ENCODE assay signal across 27 cellular contexts in the genomic region with DNA sequence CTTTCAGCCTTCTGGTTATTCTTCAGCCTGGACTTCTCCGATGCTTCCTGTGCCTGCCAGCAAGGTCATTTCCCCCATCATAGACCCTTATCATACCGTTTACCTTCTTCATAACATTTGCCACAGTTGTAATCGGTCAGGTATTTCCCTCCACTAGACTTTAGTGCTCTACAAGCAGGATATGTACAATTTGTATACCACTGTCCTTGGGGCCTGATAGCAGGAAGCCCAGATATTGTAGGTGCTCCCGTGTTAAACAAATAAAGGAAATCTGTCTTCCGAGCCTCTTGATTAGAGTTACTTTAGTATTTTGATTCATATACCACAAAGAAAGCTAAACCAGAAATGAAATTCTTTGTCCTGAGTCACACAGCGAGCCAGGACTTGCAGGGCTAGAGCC. TPM values are rescaled to one million over a fixed set of nuclear protein-coding genes. Genes with fewer than 3 reads are reported as not detected.
DNase-seq lines count a peak whose midpoint lies in the region; ATAC-seq, FAIRE-seq and TF ChIP-seq lines count a peak whose summit lies in the region.
"Had no signal": no experiment of that assay in that cellular context is flagged by ENCODE, and none has a peak within 500 bp of the region (broad histone marks: within the 10 kb centered on the region; RNA-seq: fewer than 3 reads in every experiment).

No MANE protein-coding gene starts in this region.

- CTCF ChIA-PET in mammary epithelial cell (lab: Charles Lee; ENCODE audit: low non-redundant PET) (no interaction called here), MCF 10A (lab: Yijun Ruan, JAX) (interaction anchor here (1.1 to 1.4 kb wide), 2 partner anchors 16 to 19 kb away, joined by 3 to 4 read pairs; no protein-coding TSS in a partner anchor), endothelial cell of umbilical vein (lab: Charles Lee) (interaction anchor here (1.5 kb wide), 1 partner anchor 112 kb away, joined by 3 read pairs; no protein-coding TSS in a partner anchor)

- no peak overlapping the region for H3K4me3 ChIP-seq in mammary epithelial cell (replicated peaks in 1 of 3; ENCODE audit: insufficient read depth in 1 of 3, low read depth in 2 of 3, low read length in 3 of 3)
- H3K4me3 ChIP-seq in endothelial cell of umbilical vein (replicated peaks in 1 of 3; ENCODE audit: insufficient read depth in 1 of 3, low read depth in 1 of 3, low read length in 3 of 3), result no peak overlapping the region
- H3K4me3 ChIP-seq in pancreas, result no peak overlapping the region
- H3K4me3 ChIP-seq in tibial artery, result no peak overlapping the region

- H2AFZ ChIP-seq in mammary epithelial cell (ENCODE audit: low read depth, low read length) (no peak overlapping the region), endothelial cell of umbilical vein (ENCODE audit: low read depth, low read length) (no peak overlapping the region)

- no peak overlapping the region for H3K4me2 ChIP-seq in mammary epithelial cell (ENCODE audit: insufficient read depth, low read depth, low read length)
- no peak overlapping the region for H3K4me2 ChIP-seq in endothelial cell of umbilical vein (ENCODE audit: insufficient read depth, low read length)
- H3K4me2 ChIP-seq: KMS-11 had no signal

- no TSS peak for BruUV-seq in mammary epithelial cell (replicated peaks; lab: Mats Ljungman, UMichigan)
- BruUV-seq in MCF 10A (replicated peaks; lab: Mats Ljungman, UMichigan), result no TSS peak
- BruUV-seq in endothelial cell of umbilical vein (replicated peaks; lab: Mats Ljungman, UMichigan), result no TSS peak

- dilution Hi-C loops in mammary epithelial cell (cut with HindIII; ENCODE audit: low sequenced_read_pairs), result no loop called here
- dilution Hi-C loops in endothelial cell of umbilical vein (cut with MboI; ENCODE audit: extremely low pct_ligation_motif_present, low sequenced_read_pairs), result no loop called here

- no peaks in the 10 kb centered on the region for H3K79me2 ChIP-seq in mammary epithelial cell (ENCODE audit: insufficient read depth, low read length)
- H3K79me2 ChIP-seq in endothelial cell of umbilical vein (ENCODE audit: control insufficient read depth, insufficient read depth, low read length), result no peaks in the 10 kb centered on the region

- POLR2A ChIA-PET in MCF 10A (lab: Yijun Ruan, JAX) (no interaction called here), endothelial cell of umbilical vein (lab: Charles Lee) (no interaction called here)

- no peaks in the 10 kb centered on the region for H3K4me1 Mint-ChIP-seq in MCF 10A (ENCODE audit: insufficient read depth, unreplicated experiment)
- H3K4me1 Mint-ChIP-seq: CD8-positive, alpha-beta memory T cell; IgD-negative memory B cell had no signal

- in situ Hi-C loops in mammary epithelial cell (cut with MboI; ENCODE audit: low sequenced_read_pairs in 2 of 2), result no loop called here

- no peak for TF ChIP-seq POLR2A in endothelial cell of umbilical vein (IDR thresholded peaks at IDR 0.05; ENCODE audit: low read depth, low read length)

- H3K4me1 ChIP-seq in mammary epithelial cell (ENCODE audit: insufficient read depth, low read length) (peaks cover 7% of the 10 kb centered on the region), endothelial cell of umbilical vein (ENCODE audit: control insufficient read depth, extremely low read depth, insufficient read depth, low read length) (peaks cover 11% of the 10 kb centered on the region), pancreas (peaks cover 3 to 5% (median 5%) of the 10 kb centered on the region in 3 donors), tibial artery (no peaks in the 10 kb centered on the region)
- H3K4me1 ChIP-seq: BE2C had no signal

- DNase-seq in mammary epithelial cell (peak; percentile 29), MCF 10A (ENCODE audit: unreplicated experiment) (no peak), endothelial cell of umbilical vein (ENCODE audit: low read depth, low spot score) (peak; percentile 24), pancreas (no peak), posterior vena cava (ENCODE audit: low spot score) (no peak), tibial artery (no peak)
- DNase-seq: ACHN; BE2C; Calu3; CD8-positive, alpha-beta memory T cell; DMS79 treated with DMSO at 0.1 percent for 48 hours; GF-D8; H7; NCI-H1048; NCI-H1417; NCI-H1694; NCI-H2029 treated with DMSO at 0.1 percent for 48 hours; NCI-H446 treated with DMSO at 0.1 percent for 48 hours; NCI-H526; RPMI8226; SHP77 had no signal

- H3K27ac ChIP-seq in mammary epithelial cell (ENCODE audit: insufficient read depth, low read depth, low read length), result no peak overlapping the region
- H3K27ac ChIP-seq in endothelial cell of umbilical vein (ENCODE audit: insufficient read depth, low read depth, low read length), result no peak overlapping the region
- no peak overlapping the region for H3K27ac ChIP-seq in pancreas
- H3K27ac ChIP-seq in tibial artery, result no peak overlapping the region
- H3K27ac ChIP-seq: 22Rv1, KMS-11 had no signal

- no peak overlapping the region for H3K4me3 Mint-ChIP-seq in MCF 10A (ENCODE audit: unreplicated experiment)
- H3K4me3 Mint-ChIP-seq: CD14-positive monocyte, IgD-negative memory B cell had no signal

- H3K9me3 Mint-ChIP-seq in MCF 10A (ENCODE audit: unreplicated experiment), result no peaks in the 10 kb centered on the region
- H3K9me3 Mint-ChIP-seq: CD14-positive monocyte; CD8-positive, alpha-beta memory T cell; IgD-negative memory B cell had no signal

- peaks cover 6% of the 10 kb centered on the region for H3K36me3 Mint-ChIP-seq in MCF 10A (ENCODE audit: insufficient read depth, unreplicated experiment)
- H3K36me3 Mint-ChIP-seq: CD14-positive monocyte, IgD-negative memory B cell had no signal

- no peaks in the 10 kb centered on the region for H3K36me3 ChIP-seq in mammary epithelial cell (ENCODE audit: insufficient read depth, low read length)
- no peaks in the 10 kb centered on the region for H3K36me3 ChIP-seq in endothelial cell of umbilical vein (ENCODE audit: control insufficient read depth in 2 of 2, extremely low read depth in 1 of 2, insufficient read depth in 2 of 2, low read length in 2 of 2)
- H3K36me3 ChIP-seq in pancreas, result peaks cover 0 to 17% (median 0%) of the 10 kb centered on the region in 3 donors
- H3K36me3 ChIP-seq in tibial artery, result no peaks in the 10 kb centered on the region
- H3K36me3 ChIP-seq: BE2C had no signal

- ATAC-seq in pancreas, result peak in 3 of 4 donors; percentile 42 to 59 (median 47)
- no peak for ATAC-seq in GM21717 (IDR thresholded peaks at IDR 0.05; ENCODE audit: unreplicated experiment)

- no peak overlapping the region for H3K27ac Mint-ChIP-seq in MCF 10A (ENCODE audit: low read depth, unreplicated experiment)
- H3K27ac Mint-ChIP-seq: CD14-positive monocyte, IgD-negative memory B cell had no signal

- TF ChIP-seq CTCF in mammary epithelial cell (conservative IDR thresholded peaks at IDR 0.05 in 1 of 2, IDR thresholded peaks at IDR 0.05 in 1 of 2; ENCODE audit: extremely low read depth in 1 of 2, insufficient read depth in 1 of 2, low read depth in 1 of 2, low read length in 2 of 2), result no peak
- TF ChIP-seq CTCF in MCF 10A (IDR thresholded peaks at IDR 0.05; ENCODE audit: unreplicated experiment), result no peak
- no peak for TF ChIP-seq CTCF in endothelial cell of umbilical vein (IDR thresholded peaks at IDR 0.05; ENCODE audit: extremely low read depth in 1 of 2, insufficient read depth in 1 of 2, low read depth in 1 of 2, low read length in 2 of 2)
- TF ChIP-seq CTCF in pancreas (IDR thresholded peaks at IDR 0.05), result no peak
- TF ChIP-seq CTCF in tibial artery (IDR thresholded peaks at IDR 0.05), result no peak

- FAIRE-seq in endothelial cell of umbilical vein (lab: Jason Lieb, UNC) (peak; percentile 72), pancreas (lab: Jason Lieb, UNC) (no peak)
- FAIRE-seq: GM12892 had no signal

- H4K20me1 ChIP-seq in mammary epithelial cell (ENCODE audit: insufficient read depth, low read length) (no peaks in the 10 kb centered on the region), endothelial cell of umbilical vein (replicated peaks; ENCODE audit: control insufficient read depth, extremely low read depth, insufficient read depth, low read length) (no peaks in the 10 kb centered on the region)

- intact Hi-C loops in mammary epithelial cell (cut with micrococcal nuclease) (no loop called here), MCF 10A (cut with micrococcal nuclease) (no loop called here), endothelial cell of umbilical vein (cut with micrococcal nuclease) (no loop called here), pancreas (cut with DNase I) (no loop called here), posterior vena cava (cut with DNase I) (no loop called here), tibial artery (cut with DNase I; ENCODE audit: low total_unique reads) (no loop called here)

- 91% methylated on average over 6 of the region's 6 CpGs for WGBS in mammary epithelial cell (ENCODE audit: low coverage, missing lambda C conversion rate)
- WGBS in pancreas, 2 donors, result 34 to 39% methylated on average over 6 of the region's 6 CpGs

- H3K9ac ChIP-seq in mammary epithelial cell (ENCODE audit: insufficient read depth, low read length), result no peak overlapping the region
- H3K9ac ChIP-seq in endothelial cell of umbilical vein (replicated peaks; ENCODE audit: extremely low read depth, insufficient read depth, low read length), result no peak overlapping the region
- H3K9ac ChIP-seq: KMS-11 had no signal

- no peaks in the 10 kb centered on the region for H3K27me3 Mint-ChIP-seq in MCF 10A (ENCODE audit: insufficient read depth, unreplicated experiment)
- H3K27me3 Mint-ChIP-seq: CD8-positive, alpha-beta memory T cell had no signal

- H3K27me3 ChIP-seq in mammary epithelial cell (ENCODE audit: insufficient read depth, low read length) (no peaks in the 10 kb centered on the region), endothelial cell of umbilical vein (ENCODE audit: control insufficient read depth in 2 of 2, insufficient read depth in 2 of 2, low read length in 2 of 2) (no peaks in the 10 kb centered on the region), pancreas (no peaks in the 10 kb centered on the region), tibial artery (no peaks in the 10 kb centered on the region)
- H3K27me3 ChIP-seq: BE2C had no signal

- no peaks in the 10 kb centered on the region for H3K9me3 ChIP-seq in mammary epithelial cell (replicated peaks; ENCODE audit: insufficient read depth, low read length)
- H3K9me3 ChIP-seq in endothelial cell of umbilical vein (replicated peaks; ENCODE audit: control insufficient read depth, insufficient read depth, low read length), result no peaks in the 10 kb centered on the region
- no peaks in the 10 kb centered on the region for H3K9me3 ChIP-seq in pancreas
- no peaks in the 10 kb centered on the region for H3K9me3 ChIP-seq in tibial artery
- H3K9me3 ChIP-seq: BE2C had no signal

- no peaks in the 10 kb centered on the region for H3K9me1 ChIP-seq in endothelial cell of umbilical vein (replicated peaks; ENCODE audit: control insufficient read depth, extremely low read depth, insufficient read depth, low read length)

RNA-seq across cellular contexts. Expression of gene CMTM7, which starts 35.8 kb away (rescaled TPM):
- 10 to 100 TPM; 35.8 to 62.1 TPM for total RNA-seq in mammary epithelial cell
- polyA plus RNA-seq in mammary epithelial cell, result 78.0 TPM
- 105 TPM for polyA minus RNA-seq in mammary epithelial cell
- total RNA-seq in MCF 10A (2022), result 9.7 and 14.3 TPM in 2 replicates
- 44.7 and 47.1 TPM in 2 replicates for total RNA-seq in endothelial cell of umbilical vein
- 88.5 and 102 TPM in 2 replicates for polyA plus RNA-seq in endothelial cell of umbilical vein
- polyA plus RNA-seq in endothelial cell of umbilical vein (2011; cell fraction: cytosol; rRNA removed), result 57.7 and 60.0 TPM in 2 replicates
- 47.1 and 64.0 TPM in 2 replicates for polyA plus RNA-seq in endothelial cell of umbilical vein (2011; cell fraction: nucleus; rRNA removed)
- polyA plus RNA-seq in endothelial cell of umbilical vein (2012), result 39.5 and 43.8 TPM in 2 replicates
- polyA minus RNA-seq in endothelial cell of umbilical vein, result 38.6 and 44.4 TPM in 2 replicates
- not detected for polyA minus RNA-seq in endothelial cell of umbilical vein (2011; cell fraction: cytosol; rRNA and poly(A)+ RNA removed)
- polyA minus RNA-seq in endothelial cell of umbilical vein (2011; cell fraction: nucleus; rRNA and poly(A)+ RNA removed), result 25.1 and 31.4 TPM in 2 replicates
- total RNA-seq in pancreas, result 10 to 100 TPM in 3 of 6 donors, 1 to 10 TPM in 3; 6.1 to 21.4 (median 9.8) TPM
- polyA plus RNA-seq in pancreas, result 10 to 100 TPM; 18.9 to 23.8 TPM
- 10 to 100 TPM in 1 of 2 donors, 1 to 10 TPM in 1; 9.2 to 10.7 TPM for total RNA-seq in posterior vena cava

Comparison
In these comparisons a context has a peak if more than half of its experiments do, and no peak if none do; other contexts are left out.
1. DNase-seq: peak in mammary epithelial cell (single experiment) and endothelial cell of umbilical vein (single experiment); none in MCF 10A (single experiment), pancreas (0 of 6), posterior vena cava (single experiment) and tibial artery (0 of 2).